9 cellular contexts compared by ENCODE assay signal in genomic region chr20:798746-799145, GRCh38. TPM values are rescaled to one million over a fixed set of nuclear protein-coding genes. Genes with fewer than 3 reads are reported as not detected.
"Had no signal": no experiment of that assay in that cellular context is flagged by ENCODE, and none has a peak within 500 bp of the region (broad histone marks: within the 10 kb centered on the region; RNA-seq: fewer than 3 reads in every experiment).

No MANE protein-coding gene starts in this region.

RNA-seq across cellular contexts. Expression of gene SLC52A3, which starts 30.4 kb away (rescaled TPM):
- total RNA-seq: activated naive CD4-positive, alpha-beta T cell treated with anti-CD3 and anti-CD28 coated beads for 36 hours; activated naive CD4-positive, alpha-beta T cell treated with anti-CD3 and anti-CD28 coated beads, Interleukin-2, amount 50 U/mL, for 72 hours; activated naive CD8-positive, alpha-beta T cell treated with anti-CD3 and anti-CD28 coated beads, Interleukin-2, amount 10 ng/mL, durations not matched to agents 7 days and 5 days; activated T-cell treated with anti-CD3 and anti-CD28 coated beads, Interleukin-2, amount 50 U/mL, for 4 hours; activated T-cell treated with anti-CD3 and anti-CD28 coated beads, Interleukin-2, amount 50 U/mL, for 72 hours; activated T-helper 1 cell treated with anti-CD3 and anti-CD28 coated beads, Interleukin-12 subunit alpha, Interleukin-12 subunit beta, Interleukin-2, Interleukin-4 antibody, amounts not matched to agents 30 ng/mL and 10 ng/mL and 1 ng/mL, durations not matched to agents 14 hours and 24 hours and 36 hours; activated T-helper 17 cell treated with anti-CD3 and anti-CD28 coated beads, Interleukin-2, amount 50 U/mL, for 72 hours; activated T-helper 2 cell treated with anti-CD3 and anti-CD28 coated beads, Interferon-gamma antibody, Interleukin-2, Interleukin-4, amounts not matched to agents 10 μg/mL and 5 μg/mL and 100 μg/mL, durations not matched to agents 14 hours and 24 hours and 36 hours had no signal
- polyA plus RNA-seq: cardiac muscle cell had no signal
